8 cellular contexts compared by ENCODE assay signal in genomic region chr5:134127376-134127861, GRCh38. TPM values are rescaled to one million over a fixed set of nuclear protein-coding genes. Genes with fewer than 3 reads are reported as not detected.
DNase-seq lines count a peak whose midpoint lies in the region; ATAC-seq and TF ChIP-seq lines count a peak whose summit lies in the region.

No MANE protein-coding gene starts in this region.

- no peak for TF ChIP-seq CTCF in brain microvascular endothelial cell (IDR thresholded peaks at IDR 0.05; ENCODE audit: low read depth, low read length, missing control alignments)
- no peak for TF ChIP-seq CTCF in GM20000 (IDR thresholded peaks at IDR 0.05; ENCODE audit: extremely low read depth, missing control alignments)

- no peaks in the 10 kb centered on the region for H3K27me3 ChIP-seq in brain microvascular endothelial cell (replicated peaks)

- H3K4me3 ChIP-seq in brain microvascular endothelial cell (ENCODE audit: low read depth, low read length): no peak overlapping the region

- peak; percentile 41 for ATAC-seq in GM18907 (IDR thresholded peaks at IDR 0.05; ENCODE audit: unreplicated experiment)
- peak; percentile 36 for ATAC-seq in HG03571 (IDR thresholded peaks at IDR 0.05; ENCODE audit: unreplicated experiment)
- no peak for ATAC-seq in GM19467 (IDR thresholded peaks at IDR 0.05; ENCODE audit: unreplicated experiment)

- no peak overlapping the region for H3K27ac ChIP-seq in brain microvascular endothelial cell

- peaks cover 7% of the 10 kb centered on the region for H3K36me3 ChIP-seq in brain microvascular endothelial cell (replicated peaks)

- in situ Hi-C loops in brain microvascular endothelial cell (cut with HindIII; ENCODE audit: low pct_ligation_motif_present, low sequenced_read_pairs): loop anchor here (25.0 kb wide), 1 partner anchor 90 kb away; no protein-coding TSS in a partner anchor

- DNase-seq in brain microvascular endothelial cell (peak; percentile 43), pulmonary artery endothelial cell (ENCODE audit: low read depth, low spot score) (peak; percentile 19), GM20000 (ENCODE audit: low spot score) (no peak), HCEC 1CT (no peak), DMS153 (lab: John Stamatoyannopoulos, UW) (no peak)

RNA-seq across cellular contexts. Expression of gene TCF7, which starts 12.9 kb away (rescaled TPM):
- 0.07 and 0.26 TPM in 2 replicates for total RNA-seq in pulmonary artery endothelial cell

RNA-seq across cellular contexts. Expression of gene SKP1, which starts 49.3 kb away (rescaled TPM):
- total RNA-seq in pulmonary artery endothelial cell: 248 and 304 TPM in 2 replicates

Comparison
In these comparisons a context has a peak if more than half of its experiments do, and no peak if none do; other contexts are left out.
1. DNase-seq: peak in brain microvascular endothelial cell (single experiment) and pulmonary artery endothelial cell (single experiment); none in GM20000 (single experiment), HCEC 1CT (single experiment) and DMS153 (single experiment).